In genomic region chr3:31701286-31701685, GRCh38 we compare ENCODE assay signal across 16 cellular contexts.
DNase-seq lines count a peak whose midpoint lies in the region; ATAC-seq and TF ChIP-seq lines count a peak whose summit lies in the region.
"Had no signal": no experiment of that assay in that cellular context is flagged by ENCODE, and none has a peak within 500 bp of the region (broad histone marks: within the 10 kb centered on the region; RNA-seq: fewer than 3 reads in every experiment).

No MANE protein-coding gene starts in this region.

- no peak for TF ChIP-seq POLR2A in NB4 (IDR thresholded peaks at IDR 0.05; ENCODE audit: extremely low read depth, insufficient read length)

- peak overlapping the region; percentile 29 for H3K18ac ChIP-seq in neuronal stem cell (ENCODE audit: low read length)

- H3K4me3 ChIP-seq in NB4 (ENCODE audit: low read depth, low read length) (no peak overlapping the region), coronary artery (no peak overlapping the region), neuronal stem cell (ENCODE audit: low read length in 2 of 2) (no peak overlapping the region)
- H3K4me3 ChIP-seq: A549 had no signal

- H3K27me3 Mint-ChIP-seq in stimulated activated naive B cell treated with anti-CD40 and anti-IgM and Interleukin-4, amounts not matched to agents 10 μg/mL and 1 μg/mL and 100 μg/mL, for 72 hours, result no peaks in the 10 kb centered on the region

- H3K9me3 Mint-ChIP-seq in stimulated activated naive B cell treated with anti-CD40 and anti-IgM and Interleukin-4, amounts not matched to agents 10 μg/mL and 1 μg/mL and 100 μg/mL, for 72 hours, result no peaks in the 10 kb centered on the region
- H3K9me3 Mint-ChIP-seq: CD4-positive, alpha-beta memory T cell had no signal

- H3K36me3 ChIP-seq in neuronal stem cell (replicated peaks in 1 of 2; ENCODE audit: control insufficient read depth in 2 of 2, insufficient read depth in 2 of 2, low read length in 2 of 2), result no peaks in the 10 kb centered on the region
- H3K36me3 ChIP-seq: BE2C had no signal

- no peaks in the 10 kb centered on the region for H3K4me1 ChIP-seq in neuronal stem cell (ENCODE audit: control insufficient read depth in 2 of 2, insufficient read depth in 1 of 2, low read depth in 1 of 2, low read length in 2 of 2)
- H3K4me1 ChIP-seq: BE2C had no signal

- H3K27me3 ChIP-seq in neuronal stem cell (ENCODE audit: control insufficient read depth in 3 of 3, insufficient read depth in 3 of 3, low read depth in 1 of 3, low read length in 3 of 3), result no peaks in the 10 kb centered on the region
- H3K27me3 ChIP-seq: BE2C had no signal

- no CpG with 5 or more reads among the region's 9 CpGs for WGBS in neuronal stem cell (ENCODE audit: extremely low coverage in 2 of 2, insufficient read length in 2 of 2, insufficient replicate concordance in 1 of 2), 2 donors

- ATAC-seq in stimulated activated naive B cell treated with anti-CD40 and anti-IgM and Interleukin-4, amounts not matched to agents 10 μg/mL and 1 μg/mL and 100 μg/mL, for 72 hours (replicated peaks), result no peak
- no peak for ATAC-seq in GM18520 (IDR thresholded peaks at IDR 0.05; ENCODE audit: unreplicated experiment)
- ATAC-seq: A549 had no signal

- peaks cover 42 to 58% of the 10 kb centered on the region in 2 donors for H3K36me3 Mint-ChIP-seq in stimulated activated naive B cell treated with anti-CD40 and anti-IgM and Interleukin-4, amounts not matched to agents 10 μg/mL and 1 μg/mL and 100 μg/mL, for 72 hours
- H3K36me3 Mint-ChIP-seq: CD4-positive, alpha-beta memory T cell had no signal

- no peak overlapping the region for H3K9ac ChIP-seq in neuronal stem cell (ENCODE audit: low read depth, low read length, poor library complexity)

- peak overlapping the region; percentile 15 for H2AK5ac ChIP-seq in neuronal stem cell (ENCODE audit: low read depth, low read length)

- no peak overlapping the region for H2AFZ ChIP-seq in neuronal stem cell (ENCODE audit: low read length)

- H3K79me1 ChIP-seq in neuronal stem cell (ENCODE audit: low read depth, low read length), result no peaks in the 10 kb centered on the region

- TF ChIP-seq CTCF in NB4 (IDR thresholded peaks at IDR 0.05; ENCODE audit: low read depth, low read length), result no peak
- no peak for TF ChIP-seq CTCF in coronary artery (IDR thresholded peaks at IDR 0.05)

- H2BK15ac ChIP-seq in neuronal stem cell (ENCODE audit: low read length), result no peak overlapping the region

- no peaks in the 10 kb centered on the region for H3K9me3 ChIP-seq in neuronal stem cell (replicated peaks in 1 of 2; ENCODE audit: control insufficient read depth in 2 of 2, insufficient read depth in 1 of 2, low read depth in 1 of 2, low read length in 2 of 2)
- H3K9me3 ChIP-seq: A549, BE2C had no signal

- no peak overlapping the region for H4K8ac ChIP-seq in neuronal stem cell (ENCODE audit: low read depth, low read length)

- peak overlapping the region; percentile 6 for H3K27ac Mint-ChIP-seq in stimulated activated naive B cell treated with anti-CD40 and anti-IgM and Interleukin-4, amounts not matched to agents 10 μg/mL and 1 μg/mL and 100 μg/mL, for 72 hours
- H3K27ac Mint-ChIP-seq: CD4-positive, alpha-beta memory T cell had no signal

- H3K4me2 ChIP-seq in neuronal stem cell (ENCODE audit: insufficient read depth, low read length, poor library complexity, severe bottlenecking), result no peak overlapping the region
- H3K4me2 ChIP-seq: A549 had no signal

- H4K91ac ChIP-seq in neuronal stem cell (ENCODE audit: low read depth, low read length, poor library complexity), result no peak overlapping the region

- H3K23ac ChIP-seq in neuronal stem cell (ENCODE audit: low read depth, low read length, poor library complexity), result no peak overlapping the region

- peaks cover 17 to 23% of the 10 kb centered on the region in 2 donors for H3K4me1 Mint-ChIP-seq in stimulated activated naive B cell treated with anti-CD40 and anti-IgM and Interleukin-4, amounts not matched to agents 10 μg/mL and 1 μg/mL and 100 μg/mL, for 72 hours

- H2BK12ac ChIP-seq in neuronal stem cell (ENCODE audit: low read length), result no peak overlapping the region

- DNase-seq in NB4 (ENCODE audit: low read depth) (peak; percentile 8), coronary artery (ENCODE audit: low spot score) (peak; percentile 21), neuronal stem cell (ENCODE audit: low spot score) (no peak), NCI-H1048 (lab: John Stamatoyannopoulos, UW) (no peak)
- no peak for DNase-seq in stimulated activated naive B cell treated with anti-CD40 and anti-IgM and Interleukin-4, amounts not matched to agents 10 μg/mL and 1 μg/mL and 100 μg/mL, for 72 hours
- DNase-seq in stimulated activated CD8-positive, alpha-beta memory T cell treated with anti-CD3 and anti-CD28 coated beads, Interleukin-4, amount 100 ng/mL, for 48 hours, result no peak
- DNase-seq: BE2C; CD4-positive, alpha-beta memory T cell; DMS153; DMS79 treated with DMSO at 0.1 percent for 48 hours; EL; GOT3; H9 had no signal

- H3K4ac ChIP-seq in neuronal stem cell (ENCODE audit: low read length), result no peak overlapping the region

- H2BK5ac ChIP-seq in neuronal stem cell (ENCODE audit: low read length), result no peak overlapping the region

- no peak overlapping the region for H3K4me3 Mint-ChIP-seq in stimulated activated naive B cell treated with anti-CD40 and anti-IgM and Interleukin-4, amounts not matched to agents 10 μg/mL and 1 μg/mL and 100 μg/mL, for 72 hours
- H3K4me3 Mint-ChIP-seq: CD4-positive, alpha-beta memory T cell; H9 had no signal

- H2BK120ac ChIP-seq in neuronal stem cell (ENCODE audit: low read depth, low read length), result no peak overlapping the region

- H3K14ac ChIP-seq in neuronal stem cell (ENCODE audit: low read length), result peak overlapping the region; percentile 14

- no peak overlapping the region for H3K27ac ChIP-seq in coronary artery
- no peak overlapping the region for H3K27ac ChIP-seq in neuronal stem cell (replicated peaks; ENCODE audit: low read length)
- H3K27ac ChIP-seq: A549, C4-2B had no signal

Comparison
In these comparisons a context has a peak if more than half of its experiments do, and no peak if none do; other contexts are left out.
1. DNase-seq: peak in NB4 (single experiment) and coronary artery (single experiment); none in neuronal stem cell (single experiment), stimulated activated naive B cell treated with anti-CD40 and anti-IgM and Interleukin-4, amounts not matched to agents 10 μg/mL and 1 μg/mL and 100 μg/mL, for 72 hours (single experiment), NCI-H1048 (single experiment) and stimulated activated CD8-positive, alpha-beta memory T cell treated with anti-CD3 and anti-CD28 coated beads, Interleukin-4, amount 100 ng/mL, for 48 hours (single experiment).